Comparison of ENCODE assay signal across 20 cellular contexts in the genomic region with DNA sequence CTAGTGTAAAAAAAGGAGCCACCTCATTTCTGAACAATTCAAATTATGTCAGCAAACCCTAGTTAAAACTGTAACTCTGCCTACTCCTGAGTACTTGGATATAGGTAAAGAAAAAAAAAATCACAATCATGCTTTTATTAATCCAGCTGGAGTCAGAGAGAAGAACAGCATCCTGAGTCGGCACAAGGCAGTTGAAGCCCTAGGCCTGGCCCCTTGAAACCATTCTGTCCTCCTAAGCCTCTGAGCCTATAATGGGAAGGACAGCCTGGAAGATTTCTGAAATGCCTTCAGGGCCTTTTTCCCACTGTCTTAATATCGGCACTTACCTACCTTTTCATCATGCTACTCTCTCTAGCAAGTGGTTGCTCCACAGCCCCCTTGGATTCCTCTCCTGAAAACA. TPM values are rescaled to one million over a fixed set of nuclear protein-coding genes. Genes with fewer than 3 reads are reported as not detected.
DNase-seq lines count a peak whose midpoint lies in the region; ATAC-seq, FAIRE-seq and TF ChIP-seq lines count a peak whose summit lies in the region.
"Had no signal": no experiment of that assay in that cellular context is flagged by ENCODE, and none has a peak within 500 bp of the region (broad histone marks: within the 10 kb centered on the region; RNA-seq: fewer than 3 reads in every experiment).

No MANE protein-coding gene starts in this region.

- TF ChIP-seq RAD21 in A549 (conservative IDR thresholded peaks at IDR 0.05 in 1 of 2, IDR thresholded peaks at IDR 0.05 in 1 of 2) (no peak), K562 (CRISPR knock-in tag; conservative IDR thresholded peaks at IDR 0.05 in 1 of 2, IDR thresholded peaks at IDR 0.05 in 1 of 2) (no peak)

- WGBS in A549 (ENCODE audit: missing lambda C conversion rate): 97% methylated on average over 2 of the region's 2 CpGs
- 100% methylated on average over 2 of the region's 2 CpGs for WGBS in K562 (ENCODE audit: insufficient coverage, low coverage, missing lambda C conversion rate)

- FAIRE-seq in A549 (lab: Jason Lieb, UNC) (no peak), K562 (lab: Jason Lieb, UNC) (no peak)
- FAIRE-seq: A204.1, G401.6, GM12892 had no signal

- POLR2A ChIA-PET in A549 (lab: Yijun Ruan, JAX) (no interaction called here), HEK293 (lab: Yijun Ruan, JAX) (no interaction called here), K562 (lab: Yijun Ruan, JAX) (interaction anchor here (0.7 to 1.5 kb wide), 2 partner anchors 14 to 26 kb away, joined by 3 read pairs; no protein-coding TSS in a partner anchor)

- H3K4me3 ChIP-seq in A549 (no peak overlapping the region), HEK293 (ENCODE audit: low read depth, low read length) (no peak overlapping the region), K562 (no peak overlapping the region)
- H3K4me3 ChIP-seq: GM23248 had no signal

- no peaks in the 10 kb centered on the region for H3K9me1 ChIP-seq in K562 (ENCODE audit: control insufficient read depth, insufficient read depth, low read length)

- H3K27me3 ChIP-seq in K562 (ENCODE audit: control insufficient read depth in 2 of 2, insufficient read depth in 2 of 2, low read length in 2 of 2): no peaks in the 10 kb centered on the region

- TF ChIP-seq POLR2A in A549 (IDR thresholded peaks at IDR 0.05; ENCODE audit: low read length) (no peak), K562 (conservative IDR thresholded peaks at IDR 0.05) (no peak)

- in situ Hi-C loops in K562 (cut with MboI): no loop called here

- H3K27ac ChIP-seq in A549 (no peak overlapping the region), HEK293 (ENCODE audit: extremely low read depth, low read depth, low read length) (no peak overlapping the region), K562 (ENCODE audit: extremely low read depth, low read depth, low read length) (no peak overlapping the region)
- H3K27ac ChIP-seq: 22Rv1, GM23248 had no signal

- no peak overlapping the region for H3K9ac ChIP-seq in K562 (ENCODE audit: insufficient read depth in 1 of 2, low read depth in 2 of 2, low read length in 2 of 2)
- H3K9ac ChIP-seq: GM23248 had no signal

- peaks cover 1% of the 10 kb centered on the region for H3K27me3 Mint-ChIP-seq in endothelial cell (ENCODE audit: unreplicated experiment)

- H3K4me1 Mint-ChIP-seq in endothelial cell (ENCODE audit: unreplicated experiment): no peaks in the 10 kb centered on the region

- H2AFZ ChIP-seq in K562 (ENCODE audit: low read depth, low read length): no peak overlapping the region
- H2AFZ ChIP-seq: GM23248 had no signal

- TF ChIP-seq CTCF in A549 (IDR thresholded peaks at IDR 0.05) (no peak), HEK293 (tag by site-specific recombination; IDR thresholded peaks at IDR 0.05) (no peak), K562 (IDR thresholded peaks at IDR 0.05 in 2 of 3, conservative IDR thresholded peaks at IDR 0.05 in 1 of 3; ENCODE audit: insufficient read depth in 2 of 3, low read depth in 1 of 3, low read length in 3 of 3) (no peak), endothelial cell (IDR thresholded peaks at IDR 0.05; ENCODE audit: unreplicated experiment) (no peak)

- H3K79me2 ChIP-seq in K562 (ENCODE audit: control insufficient read depth, insufficient read depth, low read length): peaks cover 95% of the 10 kb centered on the region

- BruUV-seq in K562 (replicated peaks; lab: Mats Ljungman, UMichigan): no TSS peak

- CTCF ChIA-PET in A549 (lab: Yijun Ruan, JAX): no interaction called here
- CTCF ChIA-PET in HEK293 (lab: Yijun Ruan, JAX): interaction anchor here (0.6 to 0.7 kb wide), 2 partner anchors 43 to 59 kb away, joined by 3 read pairs; no protein-coding TSS in a partner anchor
- CTCF ChIA-PET in K562 (lab: Yijun Ruan, JAX; ENCODE audit: low intra/inter-chr PET ratio): no interaction called here

- DNase-seq in A549 (ENCODE audit: low read depth in 1 of 2, low spot score in 1 of 2): peak in 1 of 2 experiments; percentile 23
- peak in 1 of 4 experiments; percentile 32 for DNase-seq in K562 (ENCODE audit: extremely low read depth in 1 of 4, low spot score in 3 of 4)
- DNase-seq in endothelial cell (ENCODE audit: low spot score): no peak
- DNase-seq in AG08396 (ENCODE audit: low spot score): no peak
- no peak for DNase-seq in NCI-H2196 treated with DMSO at 0.1 percent for 48 hours (lab: John Stamatoyannopoulos, UW; ENCODE audit: unreplicated experiment)
- DNase-seq: ACHN; C1 segment of cervical spinal cord; Caco-2; CD8-positive, alpha-beta T cell; DMS153; DND-41; GM23248; H9 had no signal

- H3K4me3 Mint-ChIP-seq in endothelial cell (ENCODE audit: unreplicated experiment): peak overlapping the region; percentile 24
- H3K4me3 Mint-ChIP-seq: CD8-positive, alpha-beta T cell; H9 had no signal

- TF ChIP-seq EP300 in A549 (IDR thresholded peaks at IDR 0.05) (no peak), K562 (IDR thresholded peaks at IDR 0.05; ENCODE audit: low read length) (no peak)

- H3K36me3 Mint-ChIP-seq in endothelial cell (ENCODE audit: low read depth, unreplicated experiment): peaks cover 44% of the 10 kb centered on the region
- H3K36me3 Mint-ChIP-seq: CD8-positive, alpha-beta T cell had no signal

- H3K36me3 ChIP-seq in HEK293 (ENCODE audit: control insufficient read depth in 2 of 2, insufficient read depth in 1 of 2, low read length in 2 of 2) (no peaks in the 10 kb centered on the region), K562 (ENCODE audit: control insufficient read depth, insufficient read depth, low read length) (peaks cover 23% of the 10 kb centered on the region; the same call in 2 of the 3 replicates)

- ATAC-seq in A549 (no peak), K562 (peak; percentile 34; the same call in 2 of the 3 replicates), GM21619 (IDR thresholded peaks at IDR 0.05; ENCODE audit: unreplicated experiment) (no peak), HG03354 (IDR thresholded peaks at IDR 0.05; ENCODE audit: poor library complexity, severe bottlenecking, unreplicated experiment) (no peak)
- ATAC-seq: CD8-positive, alpha-beta T cell had no signal

- peaks cover 7% of the 10 kb centered on the region for H3K9me3 Mint-ChIP-seq in endothelial cell (ENCODE audit: unreplicated experiment)

- H3K4me2 ChIP-seq in A549 (no peak overlapping the region), K562 (ENCODE audit: insufficient read depth, low read length) (no peak overlapping the region)

- no peak overlapping the region for H3K27ac Mint-ChIP-seq in endothelial cell (ENCODE audit: unreplicated experiment)
- H3K27ac Mint-ChIP-seq: CD8-positive, alpha-beta T cell; H9 had no signal

- no peaks in the 10 kb centered on the region for H3K4me1 ChIP-seq in A549
- no peaks in the 10 kb centered on the region for H3K4me1 ChIP-seq in HEK293 (ENCODE audit: control insufficient read depth, insufficient read depth, low read length)
- H3K4me1 ChIP-seq in K562 (replicated peaks in 1 of 2; ENCODE audit: control insufficient read depth in 2 of 2, insufficient read depth in 2 of 2, low read length in 2 of 2): no peaks in the 10 kb centered on the region
- H3K4me1 ChIP-seq: Caco-2 had no signal

- H3K9me3 ChIP-seq in A549: peaks cover 22% of the 10 kb centered on the region
- H3K9me3 ChIP-seq in HEK293 (ENCODE audit: control insufficient read depth, insufficient read depth, low read depth, low read length): no peaks in the 10 kb centered on the region
- peaks cover 17% of the 10 kb centered on the region for H3K9me3 ChIP-seq in K562 (replicated peaks; ENCODE audit: control insufficient read depth, insufficient read depth, low read depth, low read length)

- H4K20me1 ChIP-seq in K562 (replicated peaks; ENCODE audit: control insufficient read depth, insufficient read depth, low read length): no peaks in the 10 kb centered on the region

- intact Hi-C loops in K562 (cut with micrococcal nuclease): no loop called here

TF ChIP-seq in A549, 52 proteins besides CTCF, POLR2A, EP300 and RAD21:
- no peak for TF ChIP-seq CBX2 (IDR thresholded peaks at IDR 0.05; ENCODE audit: borderline replicate concordance, low read depth)
- peak; percentile 91 for TF ChIP-seq ZFP36 (IDR thresholded peaks at IDR 0.05; ENCODE audit: borderline replicate concordance, partially characterized antibody)

TF ChIP-seq in K562, 482 proteins besides CTCF, POLR2A, EP300 and RAD21 (continues in another document):
- TF ChIP-seq ZNF584 (CRISPR knock-in tag; IDR thresholded peaks at IDR 0.05; ENCODE audit: low read depth): no peak
- no peak for TF ChIP-seq PHF21A (IDR thresholded peaks at IDR 0.05; ENCODE audit: borderline replicate concordance, low read depth)
- peak; percentile 91 for TF ChIP-seq CBX5 (IDR thresholded peaks at IDR 0.05; ENCODE audit: borderline replicate concordance, low read depth)
- TF ChIP-seq CBX1 (IDR thresholded peaks at IDR 0.05; ENCODE audit: low read depth): peak; percentile 92
- TF ChIP-seq TAF15 (IDR thresholded peaks at IDR 0.05; ENCODE audit: low read depth, low read length): no peak
- TF ChIP-seq CBX3 (IDR thresholded peaks at IDR 0.05; ENCODE audit: borderline replicate concordance in 1 of 2, low read length in 2 of 2): peak in 1 of 2 experiments; percentile 93; a peak in 2 of 3 replicates

RNA-seq across cellular contexts. Expression of gene CDC42BPA, which starts 32.5 kb away (rescaled TPM):
- polyA plus RNA-seq in A549 (2011; rRNA removed): 25.9 and 28.4 TPM in 2 replicates
- 4.3 and 5.5 TPM in 2 replicates for polyA plus RNA-seq in A549 (2012; cell fraction: cytosol; rRNA removed)
- 6.7 and 9.7 TPM in 2 replicates for polyA plus RNA-seq in A549 (2012; cell fraction: nucleus; rRNA removed)
- polyA plus RNA-seq in A549 (2017; fragmentation: RNase III; extraction: RNeasy Plus Mini Kit Qiagen cat#74134 plus additional on column Dnase treatment): 11.4 to 12.6 TPM (median 12.5 TPM) in 3 replicates
- 38.6 and 39.3 TPM in 2 replicates for polyA minus RNA-seq in A549 (2011; rRNA and poly(A)+ RNA removed)
- total RNA-seq in K562 (2011; cell fraction: chromatin; rRNA removed; ENCODE audit: low replicate concordance): 57.9 and 301 TPM in 2 replicates
- total RNA-seq in K562 (2011; cell fraction: nucleolus; rRNA removed): 30.5 and 47.2 TPM in 2 replicates
- total RNA-seq in K562 (2011; cell fraction: nucleoplasm; rRNA removed): 88.9 and 189 TPM in 2 replicates
- total RNA-seq in K562 (2014; rRNA removed): 41.1 and 57.4 TPM in 2 replicates
- total RNA-seq in K562 (2014; rRNA removed; fragmentation: Illumina TruSeq; extraction: Trizol): 69.8 and 76.9 TPM in 2 replicates
- 73.9 and 77.5 TPM in 2 replicates for total RNA-seq in K562 (2015; rRNA removed; fragmentation: Illumina TruSeq; extraction: Trizol)
- 49.8 and 54.9 TPM in 2 replicates for total RNA-seq in K562 (2021)
- 27.7 and 44.1 TPM in 2 replicates for polyA plus RNA-seq in K562 (2011; rRNA removed)
- 16.9 and 17.7 TPM in 2 replicates for polyA plus RNA-seq in K562 (2011; cell fraction: cytosol; rRNA removed)
- 29.4 and 39.0 TPM in 2 replicates for polyA plus RNA-seq in K562 (2011; cell fraction: nucleus; rRNA removed)
- polyA plus RNA-seq in K562 (2012): 25.7 and 29.0 TPM in 2 replicates
- 31.6 and 34.5 TPM in 2 replicates for polyA plus RNA-seq in K562 (2014; fragmentation: Illumina TruSeq; extraction: Trizol)
- 10 to 100 TPM in 1 of 2 experiments, 1 to 10 TPM in 1; 8.0 to 52.1 TPM for polyA plus RNA-seq in K562 (2014; fragmentation: Nextera tagmentation; extraction: Ambion mirVana)
- 27.0 and 27.4 TPM in 2 replicates for polyA plus RNA-seq in K562 (2014; rRNA removed)
- 164 and 196 TPM in 2 replicates for polyA minus RNA-seq in K562 (2011; rRNA and poly(A)+ RNA removed)
- polyA minus RNA-seq in K562 (2011; cell fraction: cytosol; rRNA and poly(A)+ RNA removed): 34.5 and 62.7 TPM in 2 replicates
- 138 and 164 TPM in 2 replicates for polyA minus RNA-seq in K562 (2011; cell fraction: nucleus; rRNA and poly(A)+ RNA removed)
- total RNA-seq in endothelial cell (ENCODE audit: unreplicated experiment): 41.4 TPM
